Comparison of ENCODE assay signal across 1 cellular context in the genomic region with DNA sequence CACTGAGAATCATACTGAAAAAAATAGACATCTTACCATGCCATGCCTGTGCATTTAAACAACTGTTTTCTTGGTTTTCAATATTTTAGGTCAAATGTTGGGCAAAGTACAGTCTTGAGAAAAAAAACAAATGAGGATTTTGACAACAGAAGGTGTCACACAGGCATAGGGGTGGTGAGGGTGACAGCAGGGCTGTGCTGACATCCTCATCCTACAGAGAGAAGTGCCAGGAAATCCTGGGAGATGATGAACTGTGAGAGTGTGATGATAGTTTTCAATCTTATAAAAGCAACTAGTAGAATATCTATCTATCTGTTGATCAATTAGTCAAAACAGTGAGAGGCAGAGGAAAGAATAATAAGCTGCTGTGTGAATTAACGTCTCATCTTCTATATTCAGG.
TF ChIP-seq lines count a peak whose summit lies in the region.

No MANE protein-coding gene starts in this region.

TF ChIP-seq in H1, 55 proteins besides CTCF, POLR2A, EP300 and RAD21:
- TF ChIP-seq SUZ12 (IDR thresholded peaks at IDR 0.05; ENCODE audit: low read length), result no peak
- no peak for TF ChIP-seq ZNF274 (IDR thresholded peaks at IDR 0.05; ENCODE audit: borderline replicate concordance, extremely low read depth, low read length)
- TF ChIP-seq KDM1A (IDR thresholded peaks at IDR 0.05; ENCODE audit: borderline replicate concordance, low read length), result no peak
- no peak for TF ChIP-seq RXRA (IDR thresholded peaks at IDR 0.05; ENCODE audit: insufficient read depth, low read depth, low read length)
- TF ChIP-seq KDM4A (IDR thresholded peaks at IDR 0.05; ENCODE audit: low read depth, low read length, severe bottlenecking), result no peak
- TF ChIP-seq, protein P1, sequence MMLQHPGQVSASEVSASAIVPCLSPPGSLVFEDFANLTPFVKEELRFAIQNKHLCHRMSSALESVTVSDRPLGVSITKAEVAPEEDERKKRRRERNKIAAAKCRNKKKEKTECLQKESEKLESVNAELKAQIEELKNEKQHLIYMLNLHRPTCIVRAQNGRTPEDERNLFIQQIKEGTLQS (IDR thresholded peaks at IDR 0.05; ENCODE audit: insufficient read depth, low read depth, low read length), result no peak
- TF ChIP-seq, protein P2, sequence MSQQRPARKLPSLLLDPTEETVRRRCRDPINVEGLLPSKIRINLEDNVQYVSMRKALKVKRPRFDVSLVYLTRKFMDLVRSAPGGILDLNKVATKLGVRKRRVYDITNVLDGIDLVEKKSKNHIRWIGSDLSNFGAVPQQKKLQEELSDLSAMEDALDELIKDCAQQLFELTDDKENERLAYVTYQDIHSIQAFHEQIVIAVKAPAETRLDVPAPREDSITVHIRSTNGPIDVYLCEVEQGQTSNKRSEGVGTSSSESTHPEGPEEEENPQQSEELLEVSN (IDR thresholded peaks at IDR 0.05), result no peak
- no peak for TF ChIP-seq CREB1 (IDR thresholded peaks at IDR 0.05)
- no peak for TF ChIP-seq BCL11A (IDR thresholded peaks at IDR 0.05; ENCODE audit: low read depth in 2 of 2, low read length in 2 of 2)
- TF ChIP-seq BRCA1 (IDR thresholded peaks at IDR 0.05; ENCODE audit: low read depth, low read length), result no peak
- no peak for TF ChIP-seq SP1 (IDR thresholded peaks at IDR 0.05; ENCODE audit: low read depth, low read length)
- TF ChIP-seq BACH1 (IDR thresholded peaks at IDR 0.05; ENCODE audit: low read length), result no peak
- TF ChIP-seq TEAD4 (IDR thresholded peaks at IDR 0.05; ENCODE audit: low read depth, low read length), result no peak
- no peak for TF ChIP-seq TCF12 (IDR thresholded peaks at IDR 0.05; ENCODE audit: low read depth, low read length)
- TF ChIP-seq POLR2AphosphoS5 (IDR thresholded peaks at IDR 0.05; ENCODE audit: low read depth, low read length), result no peak
- no peak for TF ChIP-seq FOSL1 (IDR thresholded peaks at IDR 0.05; ENCODE audit: insufficient read depth, low read depth, low read length)
